Comparison of ENCODE assay signal across 26 cellular contexts in the genomic region with DNA sequence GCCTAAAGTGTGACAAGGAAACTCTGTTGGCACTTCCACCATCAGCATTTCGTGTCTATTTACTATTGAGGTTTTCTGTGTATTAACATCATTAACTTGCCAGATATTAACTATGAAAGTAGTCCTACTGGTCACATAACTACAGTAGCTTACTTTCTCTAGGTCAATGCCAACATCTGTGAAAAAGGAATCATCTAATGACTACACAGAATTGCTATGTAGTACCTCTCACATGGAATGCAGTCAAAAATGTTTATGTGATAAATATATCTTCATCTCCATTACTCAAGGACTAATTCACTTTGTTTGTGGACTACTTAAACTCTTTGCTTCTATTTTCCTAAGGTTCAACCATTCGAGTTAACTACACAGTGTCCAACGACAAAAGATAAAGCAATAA.
DNase-seq lines count a peak whose midpoint lies in the region; ATAC-seq and TF ChIP-seq lines count a peak whose summit lies in the region.
"Had no signal": no experiment of that assay in that cellular context is flagged by ENCODE, and none has a peak within 500 bp of the region (broad histone marks: within the 10 kb centered on the region; RNA-seq: fewer than 3 reads in every experiment).

No MANE protein-coding gene starts in this region.

- no peak for TF ChIP-seq CTCF in SU-DHL-6 (IDR thresholded peaks at IDR 0.05; ENCODE audit: insufficient read depth, low read length, poor library complexity, severe bottlenecking)
- TF ChIP-seq CTCF in nephron progenitor cell (IDR thresholded peaks at IDR 0.05) = no peak

- no peak overlapping the region for H3K4me3 Mint-ChIP-seq in nephron progenitor cell
- H3K4me3 Mint-ChIP-seq: memory B cell had no signal

- H3K9me3 ChIP-seq in SU-DHL-6 (ENCODE audit: insufficient read depth, low read length) (no peaks in the 10 kb centered on the region), iPS-20b (ENCODE audit: insufficient read depth, low read depth, low read length) (no peaks in the 10 kb centered on the region)
- H3K9me3 ChIP-seq: esophagus squamous epithelium, thoracic aorta had no signal

- peak overlapping the region; percentile 6 for H3K4me2 ChIP-seq in SU-DHL-6 (ENCODE audit: low read depth, low read length, poor library complexity, severe bottlenecking)

- no peak overlapping the region for H3K27ac Mint-ChIP-seq in nephron progenitor cell
- H3K27ac Mint-ChIP-seq: memory B cell; T-helper 1 cell treated with Interleukin-12 subunit alpha and Interleukin-12 subunit beta and Interleukin-4 antibody, amounts not matched to agents 30 μg/mL and 1 μg/mL, for 36 hours had no signal

- H3K9me3 Mint-ChIP-seq in nephron progenitor cell = no peaks in the 10 kb centered on the region
- H3K9me3 Mint-ChIP-seq: central memory CD8-positive, alpha-beta T cell; memory B cell; naive B cell; T-helper 1 cell treated with Interleukin-12 subunit alpha and Interleukin-12 subunit beta and Interleukin-4 antibody, amounts not matched to agents 30 μg/mL and 1 μg/mL, for 36 hours had no signal

- H3K27ac ChIP-seq in SU-DHL-6 (ENCODE audit: low read depth, low read length) = peak overlapping the region; percentile 25; the same call in 1 of the 2 replicates
- H3K27ac ChIP-seq in iPS-20b (ENCODE audit: low read length) = no peak overlapping the region
- H3K27ac ChIP-seq: esophagus squamous epithelium, thoracic aorta had no signal

- H3K79me2 ChIP-seq in SU-DHL-6 (ENCODE audit: insufficient read depth, low read length) = no peaks in the 10 kb centered on the region

- H2AFZ ChIP-seq in SU-DHL-6 (ENCODE audit: low read depth, low read length, severe bottlenecking) = no peak overlapping the region

- H3K4me3 ChIP-seq in SU-DHL-6 (ENCODE audit: insufficient read depth, low read length, poor library complexity, severe bottlenecking) = no peak overlapping the region
- H3K4me3 ChIP-seq in iPS-20b (ENCODE audit: low read length) = no peak overlapping the region
- H3K4me3 ChIP-seq: esophagus squamous epithelium, thoracic aorta had no signal

- H3K4me1 Mint-ChIP-seq in nephron progenitor cell = peaks cover 10% of the 10 kb centered on the region

- no peaks in the 10 kb centered on the region for H4K20me1 ChIP-seq in SU-DHL-6 (ENCODE audit: low read depth, low read length)

- H3K36me3 Mint-ChIP-seq in nephron progenitor cell (ENCODE audit: low read depth) = peaks cover 25% of the 10 kb centered on the region

- H3K9ac ChIP-seq in SU-DHL-6 (ENCODE audit: low read length) (no peak overlapping the region), iPS-20b (ENCODE audit: low read depth, low read length) (peak overlapping the region; percentile 85; the same call in 1 of the 2 replicates)

- H3K4me1 ChIP-seq in iPS-20b (ENCODE audit: insufficient read depth, low read length) = no peaks in the 10 kb centered on the region; the same call in 1 of the 2 replicates

- no peaks in the 10 kb centered on the region for H3K27me3 ChIP-seq in SU-DHL-6 (ENCODE audit: low read length)
- H3K27me3 ChIP-seq in iPS-20b (ENCODE audit: insufficient read depth, low read length) = no peaks in the 10 kb centered on the region
- H3K27me3 ChIP-seq: esophagus squamous epithelium had no signal

- H3F3A ChIP-seq in SU-DHL-6 (ENCODE audit: insufficient read depth) = peaks cover 29% of the 10 kb centered on the region

- no peaks in the 10 kb centered on the region for H3K27me3 Mint-ChIP-seq in nephron progenitor cell (ENCODE audit: low read depth, poor library complexity)
- H3K27me3 Mint-ChIP-seq: central memory CD8-positive, alpha-beta T cell; memory B cell; naive B cell had no signal

- no peak for ATAC-seq in GM21367 (IDR thresholded peaks at IDR 0.05; ENCODE audit: unreplicated experiment)
- ATAC-seq in activated CD4-positive, CD25-positive, alpha-beta regulatory T cell treated with anti-CD3 and anti-CD28 coated beads, Interleukin-2, amount 50 U/mL, for 24 hours = no peak
- ATAC-seq: sciatic nerve had no signal

- H3K36me3 ChIP-seq in SU-DHL-6 (ENCODE audit: low read length) (0 out of 2 replicates have a peak, but pooled peaks cover 2% of the 10 kb centered on the region), iPS-20b (ENCODE audit: insufficient read depth, low read depth, low read length) (peaks cover 19% of the 10 kb centered on the region; the same call in 1 of the 2 replicates)
- H3K36me3 ChIP-seq: thoracic aorta had no signal

- DNase-seq in AG08395 (ENCODE audit: low spot score) = peak; percentile 46
- peak; percentile 72 for DNase-seq in ELR (ENCODE audit: low read depth)
- no peak for DNase-seq in epidermal melanocyte (ENCODE audit: insufficient read length, low spot score)
- no peak for DNase-seq in nephron progenitor cell
- DNase-seq: ACHN; activated naive CD4-positive, alpha-beta T cell; anterior cingulate cortex; DMS79; effector CD8-positive, alpha-beta T cell; esophagus squamous epithelium; MM.1S; naive B cell; NCI-H146; NCI-H2171; NCI-H69; OCI-M1; SIG-M5 had no signal

- no peaks in the 10 kb centered on the region for H3K9me2 ChIP-seq in SU-DHL-6 (replicated peaks; ENCODE audit: insufficient read depth, low read length)

Comparison
In these comparisons a context has a peak if more than half of its experiments do, and no peak if none do; other contexts are left out.
1. DNase-seq: peak in AG08395 (single experiment) and ELR (single experiment); none in epidermal melanocyte (single experiment) and nephron progenitor cell (single experiment).